In the genomic region with DNA sequence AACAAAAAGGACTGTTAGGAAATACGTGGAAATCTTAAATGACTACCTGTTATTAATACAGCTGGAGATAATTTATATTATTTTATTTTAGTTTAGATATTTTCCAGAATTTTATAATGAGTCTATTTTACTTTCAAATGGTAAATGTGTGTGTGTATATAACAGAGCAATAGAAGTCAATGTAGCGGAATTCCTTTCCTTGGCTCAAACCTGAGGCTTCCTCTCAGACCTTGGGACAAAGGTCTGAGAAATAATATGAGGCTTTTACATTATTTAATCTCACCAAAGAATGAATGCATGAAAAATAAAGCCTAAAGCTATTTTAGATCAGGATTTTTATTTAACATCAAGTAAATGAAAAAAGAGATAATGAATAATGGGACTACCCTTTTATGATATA, we compare ENCODE assay signal across 21 cellular contexts.
A peak's percentile ranks its signal among the peaks of the same experiment; 100 is the strongest.
DNase-seq lines count a peak whose midpoint lies in the region; ATAC-seq, FAIRE-seq and TF ChIP-seq lines count a peak whose summit lies in the region.
"Had no signal": no experiment of that assay in that cellular context is flagged by ENCODE, and none has a peak within 500 bp of the region (broad histone marks: within the 10 kb centered on the region; RNA-seq: fewer than 3 reads in every experiment).

No MANE protein-coding gene starts in this region.

- no peaks in the 10 kb centered on the region for H3K27me3 ChIP-seq in aorta (ENCODE audit: control insufficient read depth in 1 of 2, insufficient read depth in 2 of 2, low read length in 1 of 2)
- H3K27me3 ChIP-seq: BLaER1 treated with 17β-estradiol and CSF1 and Interleukin-3, amounts not matched to agents 10 nM and 100 nM had no signal

- in situ Hi-C loops in astrocyte of the spinal cord (cut with HindIII; ENCODE audit: low sequenced_read_pairs), result no loop called here

- H3K27ac ChIP-seq in aorta (ENCODE audit: low read depth in 1 of 2, low read length in 2 of 2), result no peak overlapping the region
- H3K27ac ChIP-seq: 22Rv1, A549, C4-2B had no signal

- H3K4me1 ChIP-seq in aorta (ENCODE audit: control insufficient read depth in 1 of 2, insufficient read depth in 2 of 2, low read length in 2 of 2), result no peaks in the 10 kb centered on the region
- H3K4me1 ChIP-seq: A549, Caco-2 had no signal

- H3K4me1 Mint-ChIP-seq in osteocyte (ENCODE audit: unreplicated experiment), result peaks cover 4% of the 10 kb centered on the region
- H3K4me1 Mint-ChIP-seq: B cell had no signal

- intact Hi-C loops in aorta (cut with DNase I), result no loop called here

- DNase-seq in M059J (ENCODE audit: low read depth) (peak; percentile 51), RCC 7860 (ENCODE audit: low spot score) (no peak), astrocyte of the spinal cord (ENCODE audit: low read depth, low spot score) (peak; percentile 20), cerebellar nuclear complex (lab: John Stamatoyannopoulos, UW) (no peak), osteocyte (ENCODE audit: extremely low spot score, unreplicated experiment) (no peak), aorta (no peak)
- DNase-seq: AML-193; Caco-2; Calu3; CD4-positive, alpha-beta T cell; CD8-positive, alpha-beta T cell; DMS79 treated with DMSO at 0.1 percent for 48 hours; GF-D8 had no signal

- 47 to 48% methylated on average over 2 of the region's 2 CpGs for WGBS in aorta, 2 donors

- TF ChIP-seq CTCF in astrocyte of the spinal cord (IDR thresholded peaks at IDR 0.05; ENCODE audit: low read depth, low read length) (no peak), osteocyte (IDR thresholded peaks at IDR 0.05) (no peak)

- H3K36me3 ChIP-seq in aorta (ENCODE audit: control insufficient read depth in 1 of 2, insufficient read depth in 2 of 2, low read length in 1 of 2), result no peaks in the 10 kb centered on the region

- H3K9me3 ChIP-seq in aorta (ENCODE audit: control insufficient read depth, low read length), result peaks cover 3% of the 10 kb centered on the region

- peaks cover 7% of the 10 kb centered on the region for H3K36me3 Mint-ChIP-seq in osteocyte (ENCODE audit: unreplicated experiment)
- H3K36me3 Mint-ChIP-seq: CD8-positive, alpha-beta T cell had no signal

- ATAC-seq in aorta (ENCODE audit: low FRiP score), result no peak
- ATAC-seq: A549; CD8-positive, alpha-beta T cell had no signal

- no peak overlapping the region for H3K4me3 Mint-ChIP-seq in osteocyte (ENCODE audit: unreplicated experiment)
- H3K4me3 Mint-ChIP-seq: B cell; CD4-positive, alpha-beta T cell; CD8-positive, alpha-beta T cell had no signal

- H3K4me3 ChIP-seq in astrocyte of the spinal cord (ENCODE audit: low read depth, low read length), result no peak overlapping the region
- no peak overlapping the region for H3K4me3 ChIP-seq in aorta (ENCODE audit: low read length in 2 of 2)
- H3K4me3 ChIP-seq: A549; BLaER1 treated with 17β-estradiol and CSF1 and Interleukin-3, amounts not matched to agents 10 nM and 100 nM had no signal

- no peaks in the 10 kb centered on the region for H3K27me3 Mint-ChIP-seq in osteocyte (ENCODE audit: unreplicated experiment)
- H3K27me3 Mint-ChIP-seq: B cell; CD4-positive, alpha-beta T cell had no signal

- peaks cover 13% of the 10 kb centered on the region for H3K9me3 Mint-ChIP-seq in osteocyte (ENCODE audit: unreplicated experiment)

- H3K27ac Mint-ChIP-seq in osteocyte (ENCODE audit: unreplicated experiment), result no peak overlapping the region
- H3K27ac Mint-ChIP-seq: B cell; CD4-positive, alpha-beta T cell; CD8-positive, alpha-beta T cell had no signal

- FAIRE-seq in RCC 7860 (lab: Jason Lieb, UNC), result peak; percentile 28
- FAIRE-seq: D721Med, GM12891, GM19239 had no signal

Comparison
In these comparisons a context has a peak if more than half of its experiments do, and no peak if none do; other contexts are left out.
1. DNase-seq: peak in M059J (single experiment) and astrocyte of the spinal cord (single experiment); none in RCC 7860 (single experiment), cerebellar nuclear complex (0 of 2), osteocyte (single experiment) and aorta (0 of 2).